In the genomic region with DNA sequence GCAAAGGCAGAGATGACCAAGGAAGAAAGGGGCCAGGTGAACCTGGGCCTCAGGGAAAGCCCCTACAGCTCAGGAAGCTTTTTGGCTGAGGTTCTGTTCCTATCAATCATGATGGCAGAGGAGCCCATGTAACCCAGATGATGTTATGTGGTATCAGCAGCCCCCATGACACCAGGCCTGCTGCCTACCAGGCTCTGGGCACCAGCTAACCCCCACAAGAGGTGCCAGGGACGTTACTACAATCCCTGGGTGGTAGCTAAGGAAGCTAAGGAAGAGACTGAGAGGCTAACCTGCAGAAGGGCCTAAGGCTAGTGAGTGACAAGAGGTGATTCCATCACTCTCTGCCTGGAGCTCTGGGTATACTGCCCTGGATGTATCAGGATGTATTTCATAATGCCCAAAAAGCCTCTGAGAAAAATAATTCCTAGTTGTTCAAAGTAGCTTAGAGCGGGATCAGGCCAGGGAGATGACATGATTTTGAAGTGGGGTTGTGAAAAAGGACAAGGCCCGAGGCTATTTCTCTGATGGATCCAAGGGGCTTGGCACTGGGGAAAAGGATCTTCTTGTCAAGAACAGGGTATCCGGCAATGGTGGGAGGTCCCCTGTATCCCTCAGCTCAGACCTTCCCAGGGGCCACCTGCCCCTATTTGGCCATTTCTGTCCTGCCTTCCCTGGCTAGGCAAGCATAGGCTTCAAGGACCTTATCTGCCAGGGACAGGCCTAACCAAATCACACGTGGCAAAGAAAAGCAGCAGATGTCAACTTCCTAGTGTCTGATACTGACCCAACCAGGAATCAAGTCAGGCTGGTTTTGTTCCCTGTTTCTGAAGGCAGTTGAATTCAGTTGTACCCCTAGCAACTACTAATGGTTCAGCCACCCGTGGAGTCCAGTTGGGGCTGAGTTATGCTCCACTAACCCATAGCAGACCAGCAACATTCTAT, we compare ENCODE assay signal across 1 cellular context.
TF ChIP-seq lines count a peak whose summit lies in the region.

No MANE protein-coding gene starts in this region.

TF ChIP-seq in WTC11, 78 proteins besides CTCF, POLR2A, EP300 and RAD21 (continued from another document):
- TF ChIP-seq, protein P1, sequence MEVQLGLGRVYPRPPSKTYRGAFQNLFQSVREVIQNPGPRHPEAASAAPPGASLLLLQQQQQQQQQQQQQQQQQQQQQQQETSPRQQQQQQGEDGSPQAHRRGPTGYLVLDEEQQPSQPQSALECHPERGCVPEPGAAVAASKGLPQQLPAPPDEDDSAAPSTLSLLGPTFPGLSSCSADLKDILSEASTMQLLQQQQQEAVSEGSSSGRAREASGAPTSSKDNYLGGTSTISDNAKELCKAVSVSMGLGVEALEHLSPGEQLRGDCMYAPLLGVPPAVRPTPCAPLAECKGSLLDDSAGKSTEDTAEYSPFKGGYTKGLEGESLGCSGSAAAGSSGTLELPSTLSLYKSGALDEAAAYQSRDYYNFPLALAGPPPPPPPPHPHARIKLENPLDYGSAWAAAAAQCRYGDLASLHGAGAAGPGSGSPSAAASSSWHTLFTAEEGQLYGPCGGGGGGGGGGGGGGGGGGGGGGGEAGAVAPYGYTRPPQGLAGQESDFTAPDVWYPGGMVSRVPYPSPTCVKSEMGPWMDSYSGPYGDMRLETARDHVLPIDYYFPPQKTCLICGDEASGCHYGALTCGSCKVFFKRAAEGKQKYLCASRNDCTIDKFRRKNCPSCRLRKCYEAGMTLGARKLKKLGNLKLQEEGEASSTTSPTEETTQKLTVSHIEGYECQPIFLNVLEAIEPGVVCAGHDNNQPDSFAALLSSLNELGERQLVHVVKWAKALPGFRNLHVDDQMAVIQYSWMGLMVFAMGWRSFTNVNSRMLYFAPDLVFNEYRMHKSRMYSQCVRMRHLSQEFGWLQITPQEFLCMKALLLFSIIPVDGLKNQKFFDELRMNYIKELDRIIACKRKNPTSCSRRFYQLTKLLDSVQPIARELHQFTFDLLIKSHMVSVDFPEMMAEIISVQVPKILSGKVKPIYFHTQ (CRISPR knock-in tag; IDR thresholded peaks at IDR 0.05): peak; percentile 80; the same call in 1 of the 2 replicates
- TF ChIP-seq ZNF121 (CRISPR knock-in tag; IDR thresholded peaks at IDR 0.05): no peak
- TF ChIP-seq, protein P2, sequence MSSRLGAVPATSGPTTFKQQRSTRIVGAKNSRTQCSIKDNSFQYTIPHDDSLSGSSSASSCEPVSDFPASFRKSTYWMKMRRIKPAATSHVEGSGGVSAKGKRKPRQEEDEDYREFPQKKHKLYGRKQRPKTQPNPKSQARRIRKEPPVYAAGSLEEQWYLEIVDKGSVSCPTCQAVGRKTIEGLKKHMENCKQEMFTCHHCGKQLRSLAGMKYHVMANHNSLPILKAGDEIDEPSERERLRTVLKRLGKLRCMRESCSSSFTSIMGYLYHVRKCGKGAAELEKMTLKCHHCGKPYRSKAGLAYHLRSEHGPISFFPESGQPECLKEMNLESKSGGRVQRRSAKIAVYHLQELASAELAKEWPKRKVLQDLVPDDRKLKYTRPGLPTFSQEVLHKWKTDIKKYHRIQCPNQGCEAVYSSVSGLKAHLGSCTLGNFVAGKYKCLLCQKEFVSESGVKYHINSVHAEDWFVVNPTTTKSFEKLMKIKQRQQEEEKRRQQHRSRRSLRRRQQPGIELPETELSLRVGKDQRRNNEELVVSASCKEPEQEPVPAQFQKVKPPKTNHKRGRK (CRISPR knock-in tag; IDR thresholded peaks at IDR 0.05; ENCODE audit: borderline replicate concordance): no peak
- TF ChIP-seq, protein P3, sequence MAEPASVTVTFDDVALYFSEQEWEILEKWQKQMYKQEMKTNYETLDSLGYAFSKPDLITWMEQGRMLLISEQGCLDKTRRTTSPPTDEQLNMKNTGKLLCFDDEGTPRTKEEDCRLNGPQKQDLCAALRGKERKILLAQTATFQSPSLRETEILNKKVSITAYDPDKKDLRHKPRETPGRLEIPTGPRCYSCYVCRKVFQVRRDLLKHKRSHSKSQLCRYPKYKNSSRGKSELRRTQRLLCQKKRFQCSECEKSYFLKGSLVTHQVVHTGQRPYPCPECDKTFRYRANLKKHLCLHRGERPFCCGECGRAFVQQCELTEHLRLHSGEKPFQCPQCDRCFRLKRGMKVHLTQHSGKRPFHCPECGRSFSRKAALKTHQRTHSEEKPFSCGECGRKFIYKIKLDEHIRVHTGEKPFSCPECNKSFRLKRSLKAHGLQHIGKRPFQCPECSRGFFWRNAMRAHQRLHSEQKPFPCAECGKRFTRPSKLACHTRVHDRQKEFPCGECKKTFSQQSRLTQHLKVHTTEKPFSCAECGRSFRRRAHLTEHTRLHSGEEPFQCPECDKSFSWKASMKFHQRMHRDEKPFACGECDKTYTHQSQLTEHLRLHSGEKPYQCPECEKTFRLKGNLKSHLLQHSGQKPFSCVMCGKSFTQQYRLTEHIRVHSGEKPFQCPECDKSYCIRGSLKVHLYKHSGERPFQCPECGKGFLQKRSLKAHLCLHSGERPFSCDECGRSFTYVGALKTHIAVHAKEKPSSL (CRISPR knock-in tag; conservative IDR thresholded peaks at IDR 0.05): 0 out of 2 replicates have a peak, but pooled peaks have one; percentile 12
